1 cellular context compared by ENCODE assay signal in genomic region chr17:16380640-16381495, GRCh38.
TF ChIP-seq lines count a peak whose summit lies in the region.

Gene UBB (plus strand): TSS chr17:16381091. CDS start chr17:16381908, 817 bp downstream.

TF ChIP-seq in HEK293, 187 proteins besides CTCF, POLR2A, EP300 and RAD21 (continued from another document and continues in another):
- TF ChIP-seq, protein P1, sequence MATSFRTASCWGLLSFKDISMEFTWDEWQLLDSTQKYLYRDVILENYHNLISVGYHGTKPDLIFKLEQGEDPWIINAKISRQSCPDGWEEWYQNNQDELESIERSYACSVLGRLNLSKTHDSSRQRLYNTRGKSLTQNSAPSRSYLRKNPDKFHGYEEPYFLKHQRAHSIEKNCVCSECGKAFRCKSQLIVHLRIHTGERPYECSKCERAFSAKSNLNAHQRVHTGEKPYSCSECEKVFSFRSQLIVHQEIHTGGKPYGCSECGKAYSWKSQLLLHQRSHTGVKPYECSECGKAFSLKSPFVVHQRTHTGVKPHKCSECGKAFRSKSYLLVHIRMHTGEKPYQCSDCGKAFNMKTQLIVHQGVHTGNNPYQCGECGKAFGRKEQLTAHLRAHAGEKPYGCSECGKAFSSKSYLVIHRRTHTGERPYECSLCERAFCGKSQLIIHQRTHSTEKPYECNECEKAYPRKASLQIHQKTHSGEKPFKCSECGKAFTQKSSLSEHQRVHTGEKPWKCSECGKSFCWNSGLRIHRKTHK (tag by site-specific recombination; IDR thresholded peaks at IDR 0.05) = no peak
- TF ChIP-seq ZNF2 (tag by site-specific recombination; IDR thresholded peaks at IDR 0.05) (peak; percentile 89; the same call in 1 of the 2 replicates), ZNF549 (tag by site-specific recombination; IDR thresholded peaks at IDR 0.05) (no peak), ZNF792 (tag by site-specific recombination; IDR thresholded peaks at IDR 0.05) (peak; percentile 46; the same call in 1 of the 2 replicates), ZNF324 (tag by site-specific recombination; IDR thresholded peaks at IDR 0.05) (peak; percentile 96), EGR2 (tag by site-specific recombination; IDR thresholded peaks at IDR 0.05; ENCODE audit: low read depth) (peak; percentile 90), ZBTB7A (tag by site-specific recombination; IDR thresholded peaks at IDR 0.05; ENCODE audit: low read depth) (peak; percentile 76; the same call in 1 of the 2 replicates), ZNF660 (tag by site-specific recombination; IDR thresholded peaks at IDR 0.05) (peak; percentile 86), OSR2 (tag by site-specific recombination; IDR thresholded peaks at IDR 0.05) (peak; percentile 30; the same call in 1 of the 2 replicates), ZNF433 (tag by site-specific recombination; IDR thresholded peaks at IDR 0.05; ENCODE audit: low read depth) (0 out of 2 replicates have a peak, but pooled peaks have one; percentile 20), ZNF398 (tag by site-specific recombination; IDR thresholded peaks at IDR 0.05) (peak; percentile 95), ZNF132 (tag by site-specific recombination; IDR thresholded peaks at IDR 0.05; ENCODE audit: borderline replicate concordance) (no peak), KLF7 (tag by site-specific recombination; IDR thresholded peaks at IDR 0.05; ENCODE audit: borderline replicate concordance) (peak; percentile 99), ZNF843 (tag by site-specific recombination; IDR thresholded peaks at IDR 0.05) (peak; percentile 79), ZNF394 (tag by site-specific recombination; IDR thresholded peaks at IDR 0.05; ENCODE audit: borderline replicate concordance) (peak; percentile 64), ZNF513 (tag by site-specific recombination; IDR thresholded peaks at IDR 0.05) (peak; percentile 68), ZNF677 (tag by site-specific recombination; IDR thresholded peaks at IDR 0.05) (no peak), SP3 (tag by site-specific recombination; IDR thresholded peaks at IDR 0.05) (peak; percentile 84), ZNF146 (tag by site-specific recombination; IDR thresholded peaks at IDR 0.05) (peak; percentile 85), ZXDB (tag by site-specific recombination; IDR thresholded peaks at IDR 0.05) (peak; percentile 93), ZNF600 (tag by site-specific recombination; IDR thresholded peaks at IDR 0.05) (no peak), ZNF311 (tag by site-specific recombination; IDR thresholded peaks at IDR 0.05; ENCODE audit: borderline replicate concordance) (no peak), SP2 (tag by site-specific recombination; IDR thresholded peaks at IDR 0.05) (peak; percentile 86), ZSCAN23 (tag by site-specific recombination; IDR thresholded peaks at IDR 0.05) (peak; percentile 85; the same call in 1 of the 2 replicates), ZBTB48 (tag by site-specific recombination; IDR thresholded peaks at IDR 0.05) (peak; percentile 78), ZNF239 (tag by site-specific recombination; IDR thresholded peaks at IDR 0.05) (0 out of 2 replicates have a peak, but pooled peaks have one; percentile 76), HIC1 (tag by site-specific recombination; IDR thresholded peaks at IDR 0.05) (peak; percentile 84), ZNF121 (tag by site-specific recombination; IDR thresholded peaks at IDR 0.05) (peak; percentile 17; the same call in 1 of the 2 replicates), ZNF701 (tag by site-specific recombination; IDR thresholded peaks at IDR 0.05) (peak; percentile 58; the same call in 1 of the 2 replicates), ZNF514 (tag by site-specific recombination; IDR thresholded peaks at IDR 0.05) (no peak), GLI2 (tag by site-specific recombination; IDR thresholded peaks at IDR 0.05; ENCODE audit: borderline replicate concordance, low read depth) (no peak), ZNF274 (IDR thresholded peaks at IDR 0.05; ENCODE audit: low read length) (no peak), ZNF274 (tag by site-specific recombination; IDR thresholded peaks at IDR 0.05; ENCODE audit: borderline replicate concordance) (no peak), ZBTB1 (tag by site-specific recombination; IDR thresholded peaks at IDR 0.05) (peak; percentile 73; the same call in 1 of the 2 replicates), WT1 (tag by site-specific recombination; IDR thresholded peaks at IDR 0.05) (peak; percentile 67), ZNF157 (tag by site-specific recombination; IDR thresholded peaks at IDR 0.05) (no peak), ZNF221 (tag by site-specific recombination; IDR thresholded peaks at IDR 0.05; ENCODE audit: borderline replicate concordance) (no peak), PRDM10 (tag by site-specific recombination; IDR thresholded peaks at IDR 0.05) (peak; percentile 49; the same call in 1 of the 2 replicates), ZEB2 (tag by site-specific recombination; IDR thresholded peaks at IDR 0.05) (peak; percentile 84), ZNF692 (tag by site-specific recombination; IDR thresholded peaks at IDR 0.05) (peak; percentile 83), ZNF785 (tag by site-specific recombination; IDR thresholded peaks at IDR 0.05) (peak; percentile 89; the same call in 1 of the 2 replicates), ZNF707 (tag by site-specific recombination; IDR thresholded peaks at IDR 0.05) (no peak)
- TF ChIP-seq, protein P2, sequence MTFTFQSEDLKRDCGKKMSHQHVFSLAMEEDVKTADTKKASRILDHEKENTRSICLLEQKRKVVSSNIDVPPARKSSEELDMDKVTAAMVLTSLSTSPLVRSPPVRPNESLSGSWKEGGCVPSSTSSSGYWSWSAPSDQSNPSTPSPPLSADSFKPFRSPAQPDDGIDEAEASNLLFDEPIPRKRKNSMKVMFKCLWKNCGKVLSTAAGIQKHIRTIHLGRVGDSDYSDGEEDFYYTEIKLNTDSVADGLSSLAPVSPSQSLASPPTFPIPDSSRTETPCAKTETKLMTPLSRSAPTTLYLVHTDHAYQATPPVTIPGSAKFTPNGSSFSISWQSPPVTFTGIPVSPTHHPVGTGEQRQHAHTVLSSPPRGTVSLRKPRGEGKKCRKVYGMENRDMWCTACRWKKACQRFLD (tag by site-specific recombination; IDR thresholded peaks at IDR 0.05) = no peak
- TF ChIP-seq, protein P3, sequence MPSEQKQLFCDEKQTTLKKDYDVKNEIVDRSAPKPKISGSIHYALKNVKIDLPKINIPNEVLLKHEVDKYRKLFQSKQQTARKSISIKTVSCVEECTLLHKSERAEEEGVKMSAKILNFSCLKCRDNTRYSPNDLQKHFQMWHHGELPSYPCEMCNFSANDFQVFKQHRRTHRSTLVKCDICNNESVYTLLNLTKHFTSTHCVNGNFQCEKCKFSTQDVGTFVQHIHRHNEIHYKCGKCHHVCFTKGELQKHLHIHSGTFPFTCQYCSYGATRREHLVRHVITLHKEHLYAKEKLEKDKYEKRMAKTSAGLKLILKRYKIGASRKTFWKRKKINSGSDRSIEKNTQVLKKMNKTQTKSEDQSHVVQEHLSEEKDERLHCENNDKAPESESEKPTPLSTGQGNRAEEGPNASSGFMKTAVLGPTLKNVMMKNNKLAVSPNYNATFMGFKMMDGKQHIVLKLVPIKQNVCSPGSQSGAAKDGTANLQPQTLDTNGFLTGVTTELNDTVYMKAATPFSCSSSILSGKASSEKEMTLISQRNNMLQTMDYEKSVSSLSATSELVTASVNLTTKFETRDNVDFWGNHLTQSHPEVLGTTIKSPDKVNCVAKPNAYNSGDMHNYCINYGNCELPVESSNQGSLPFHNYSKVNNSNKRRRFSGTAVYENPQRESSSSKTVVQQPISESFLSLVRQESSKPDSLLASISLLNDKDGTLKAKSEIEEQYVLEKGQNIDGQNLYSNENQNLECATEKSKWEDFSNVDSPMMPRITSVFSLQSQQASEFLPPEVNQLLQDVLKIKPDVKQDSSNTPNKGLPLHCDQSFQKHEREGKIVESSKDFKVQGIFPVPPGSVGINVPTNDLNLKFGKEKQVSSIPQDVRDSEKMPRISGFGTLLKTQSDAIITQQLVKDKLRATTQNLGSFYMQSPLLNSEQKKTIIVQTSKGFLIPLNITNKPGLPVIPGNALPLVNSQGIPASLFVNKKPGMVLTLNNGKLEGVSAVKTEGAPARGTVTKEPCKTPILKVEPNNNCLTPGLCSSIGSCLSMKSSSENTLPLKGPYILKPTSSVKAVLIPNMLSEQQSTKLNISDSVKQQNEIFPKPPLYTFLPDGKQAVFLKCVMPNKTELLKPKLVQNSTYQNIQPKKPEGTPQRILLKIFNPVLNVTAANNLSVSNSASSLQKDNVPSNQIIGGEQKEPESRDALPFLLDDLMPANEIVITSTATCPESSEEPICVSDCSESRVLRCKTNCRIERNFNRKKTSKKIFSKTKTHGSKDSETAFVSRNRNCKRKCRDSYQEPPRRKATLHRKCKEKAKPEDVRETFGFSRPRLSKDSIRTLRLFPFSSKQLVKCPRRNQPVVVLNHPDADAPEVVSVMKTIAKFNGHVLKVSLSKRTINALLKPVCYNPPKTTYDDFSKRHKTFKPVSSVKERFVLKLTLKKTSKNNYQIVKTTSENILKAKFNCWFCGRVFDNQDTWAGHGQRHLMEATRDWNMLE (tag by site-specific recombination; conservative IDR thresholded peaks at IDR 0.05; ENCODE audit: low read depth) = peak; percentile 90
